8 cellular contexts compared by ENCODE assay signal in genomic region chr9:91948423-91949292, GRCh38. TPM values are rescaled to one million over a fixed set of nuclear protein-coding genes. Genes with fewer than 3 reads are reported as not detected.
A peak's percentile ranks its signal among the peaks of the same experiment; 100 is the strongest.
DNase-seq lines count a peak whose midpoint lies in the region; ATAC-seq and TF ChIP-seq lines count a peak whose summit lies in the region.

No MANE protein-coding gene starts in this region.

- peak overlapping the region; percentile 76 for H3K9ac ChIP-seq in HUES64 (ENCODE audit: low read depth, low read length)

- intact Hi-C loops in CD4-positive, alpha-beta memory T cell (cut with micrococcal nuclease): no loop called here
- intact Hi-C loops in head of caudate nucleus (cut with DNase I): no loop called here
- intact Hi-C loops in psoas muscle (cut with DNase I): loop anchor here in 1 of 2 donors (10.0 kb wide), 1 partner anchor 174 kb away; no protein-coding TSS in a partner anchor
- intact Hi-C loops in CD14-positive monocyte (cut with micrococcal nuclease): no loop called here

- H3K9me3 ChIP-seq in CD4-positive, alpha-beta memory T cell (ENCODE audit: control insufficient read depth in 1 of 2, low read length in 2 of 2): no peaks in the 10 kb centered on the region
- peaks cover 2% of the 10 kb centered on the region; the same call in 1 of the 2 replicates for H3K9me3 ChIP-seq in HUES64 (ENCODE audit: insufficient read depth, low read depth, low read length)
- peaks cover 5% of the 10 kb centered on the region for H3K9me3 ChIP-seq in psoas muscle

- H3K27ac Mint-ChIP-seq in CD4-positive, alpha-beta memory T cell: no peak overlapping the region
- no peak overlapping the region for H3K27ac Mint-ChIP-seq in CD14-positive monocyte

- H3K36me3 ChIP-seq in CD4-positive, alpha-beta memory T cell (ENCODE audit: insufficient read depth, low read length): no peaks in the 10 kb centered on the region
- H3K36me3 ChIP-seq in HUES64 (ENCODE audit: insufficient read depth, low read length): no peaks in the 10 kb centered on the region
- H3K36me3 ChIP-seq in psoas muscle (ENCODE audit: insufficient read depth in 1 of 2, low read depth in 1 of 2): no peaks in the 10 kb centered on the region

- H3K27ac ChIP-seq in CD4-positive, alpha-beta memory T cell (ENCODE audit: low read depth, low read length): no peak overlapping the region
- H3K27ac ChIP-seq in HUES64 (ENCODE audit: low read depth, low read length) (peak overlapping the region; percentile 14; the same call in 1 of the 2 replicates), psoas muscle (no peak overlapping the region)

- peaks cover 0 to 7% (median under 1%) of the 10 kb centered on the region in 8 donors for H3K9me3 Mint-ChIP-seq in CD4-positive, alpha-beta memory T cell
- H3K9me3 Mint-ChIP-seq in CD14-positive monocyte: peaks cover 0 to 15% (median 11%) of the 10 kb centered on the region in 7 donors

- H3K4me3 ChIP-seq in CD4-positive, alpha-beta memory T cell (ENCODE audit: low read length in 2 of 2): no peak overlapping the region
- H3K4me3 ChIP-seq in HUES64 (ENCODE audit: low read length): peak overlapping the region; percentile 67
- peak overlapping the region; percentile 45 for H3K4me3 ChIP-seq in psoas muscle

- H3K27me3 Mint-ChIP-seq in CD4-positive, alpha-beta memory T cell: peaks cover 48 to 50% of the 10 kb centered on the region in 2 donors
- H3K27me3 Mint-ChIP-seq in CD14-positive monocyte (ENCODE audit: low read depth in 3 of 3): peaks cover 50 to 77% (median 63%) of the 10 kb centered on the region in 3 donors

- WGBS in HUES64: under 1% methylated on average over 54 of the region's 57 CpGs
- WGBS in psoas muscle, 3 donors: 1 to 2% (median 2%) methylated on average over 43 to 57 of the region's 57 CpGs

- peaks cover 7% of the 10 kb centered on the region for H3K4me1 ChIP-seq in CD4-positive, alpha-beta memory T cell (ENCODE audit: insufficient read depth, low read length)
- H3K4me1 ChIP-seq in HUES64 (ENCODE audit: insufficient read depth, low read length): peaks cover 36% of the 10 kb centered on the region
- no peaks in the 10 kb centered on the region for H3K4me1 ChIP-seq in psoas muscle

- H3K36me3 Mint-ChIP-seq in CD4-positive, alpha-beta memory T cell: no peaks in the 10 kb centered on the region
- no peaks in the 10 kb centered on the region for H3K36me3 Mint-ChIP-seq in CD14-positive monocyte

- peaks cover 3 to 13% (median 8%) of the 10 kb centered on the region in 4 donors for H3K4me1 Mint-ChIP-seq in CD4-positive, alpha-beta memory T cell
- peaks cover 4% of the 10 kb centered on the region for H3K4me1 Mint-ChIP-seq in CD14-positive monocyte

- H3K27me3 ChIP-seq in CD4-positive, alpha-beta memory T cell (ENCODE audit: insufficient read depth, low read length): peaks cover 21% of the 10 kb centered on the region
- peaks cover 48% of the 10 kb centered on the region for H3K27me3 ChIP-seq in HUES64 (ENCODE audit: insufficient read depth, low read length)
- H3K27me3 ChIP-seq in psoas muscle (ENCODE audit: insufficient read depth in 3 of 3, low read length in 2 of 3): peaks cover 0 to 89% (median 27%) of the 10 kb centered on the region in 3 donors

- peak in 3 of 5 donors; percentile 6 to 15 (median 8) for DNase-seq in CD4-positive, alpha-beta memory T cell
- DNase-seq in activated T-cell treated with anti-CD3 and anti-CD28 coated beads for 48 hours (ENCODE audit: low read depth): peak; percentile 23
- DNase-seq in head of caudate nucleus: peak in 29 of 42 donors; percentile 5 to 67 (median 34)
- peak in 1 of 2 donors; percentile 31 for DNase-seq in psoas muscle
- DNase-seq in NCI-H2196 treated with DMSO at 0.1 percent for 48 hours (lab: John Stamatoyannopoulos, UW; ENCODE audit: unreplicated experiment): no peak
- no peak for DNase-seq in middle frontal gyrus (ENCODE audit: extremely low spot score, low spot score)
- no peak for DNase-seq in CD14-positive monocyte (ENCODE audit: low spot score)

- ATAC-seq in psoas muscle: peak in 2 of 4 donors; percentile 41 to 51

- CTCF ChIA-PET in CD4-positive, alpha-beta memory T cell (lab: Charles Lee; ENCODE audit: partially characterized antibody): no interaction called here

- POLR2A ChIA-PET in CD4-positive, alpha-beta memory T cell (lab: Charles Lee; ENCODE audit: partially characterized antibody): no interaction called here

- H3K4me3 Mint-ChIP-seq in CD4-positive, alpha-beta memory T cell: peak overlapping the region in 2 of 8 donors; percentile 29 to 53
- H3K4me3 Mint-ChIP-seq in CD14-positive monocyte: peak overlapping the region in 1 of 2 donors; percentile 73

- TF ChIP-seq CTCF in psoas muscle (IDR thresholded peaks at IDR 0.05) (no peak), CD14-positive monocyte (IDR thresholded peaks at IDR 0.05) (no peak)

RNA-seq across cellular contexts. Expression of gene ROR2, which starts 1.4 kb away (rescaled TPM):
- under 1 TPM; 0.17 to 0.29 TPM for total RNA-seq in CD4-positive, alpha-beta memory T cell
- polyA plus RNA-seq in CD4-positive, alpha-beta memory T cell: under 1 TPM in 1 of 2 donors, not detected in 1; 0.31 TPM
- polyA plus RNA-seq in HUES64 (2013, experiment 1 of 2): 16.6 TPM
- 22.7 TPM for polyA plus RNA-seq in HUES64 (2013, experiment 2 of 2)
- total RNA-seq in psoas muscle: under 1 TPM; 0.11 to 0.52 (median 0.22) TPM
- polyA plus RNA-seq in psoas muscle (under 1 TPM; 0.05 to 0.18 (median 0.09) TPM), CD14-positive monocyte (not detected)

Comparison
In these comparisons a context has a peak if more than half of its experiments do, and no peak if none do; other contexts are left out.
1. DNase-seq: peak in CD4-positive, alpha-beta memory T cell (3 of 5), activated T-cell treated with anti-CD3 and anti-CD28 coated beads for 48 hours (single experiment) and head of caudate nucleus (29 of 42); none in NCI-H2196 treated with DMSO at 0.1 percent for 48 hours (single experiment), middle frontal gyrus (single experiment) and CD14-positive monocyte (single experiment).
2. H3K4me3 ChIP-seq: peak in HUES64 (single experiment) and psoas muscle (single experiment); none in CD4-positive, alpha-beta memory T cell (0 of 2).